ENCODE assay signal across 18 cellular contexts in genomic region chr10:70337201-70337651, GRCh38. TPM values are rescaled to one million over a fixed set of nuclear protein-coding genes. Genes with fewer than 3 reads are reported as not detected.
A peak's percentile ranks its signal among the peaks of the same experiment; 100 is the strongest.
DNase-seq lines count a peak whose midpoint lies in the region; ATAC-seq and TF ChIP-seq lines count a peak whose summit lies in the region.
"Had no signal": no experiment of that assay in that cellular context is flagged by ENCODE, and none has a peak within 500 bp of the region (broad histone marks: within the 10 kb centered on the region; RNA-seq: fewer than 3 reads in every experiment).

No MANE protein-coding gene starts in this region.

- H2AFZ ChIP-seq in H9 (ENCODE audit: low read length): no peak overlapping the region

- H3K23ac ChIP-seq in H9 (ENCODE audit: insufficient read length, low read depth, low read length): no peak overlapping the region

- no peak overlapping the region for H3K4me3 ChIP-seq in BLaER1 treated with 17β-estradiol and CSF1 and Interleukin-3, amounts not matched to agents 10 nM and 100 nM
- H3K4me3 ChIP-seq: heart left ventricle, left lung, stomach had no signal

- no peak overlapping the region for H2BK15ac ChIP-seq in H9 (ENCODE audit: low read depth, low read length)

- no peak overlapping the region for H3K27ac ChIP-seq in BLaER1 treated with 17β-estradiol and CSF1 and Interleukin-3, amounts not matched to agents 10 nM and 100 nM
- no peak overlapping the region for H3K27ac ChIP-seq in H9 (ENCODE audit: insufficient read length, low read depth, low read length)
- H3K27ac ChIP-seq: left lung, stomach had no signal

- no peak overlapping the region for H2BK5ac ChIP-seq in H9 (ENCODE audit: insufficient read length, low read length)

- H3K56ac ChIP-seq in H9 (ENCODE audit: insufficient read length, low read depth, low read length): no peak overlapping the region

- peaks cover 19 to 25% of the 10 kb centered on the region in 2 experiments for H3K4me1 Mint-ChIP-seq in H9
- H3K4me1 Mint-ChIP-seq: activated CD4-positive, alpha-beta T cell treated with anti-CD3 and anti-CD28 coated beads, Interleukin-2, amount 10 ng/mL, durations not matched to agents 24 days and 14 days had no signal

- H3K36me3 Mint-ChIP-seq in H9 (ENCODE audit: insufficient read depth in 1 of 3, low read depth in 3 of 3): peaks cover 14 to 22% (median 15%) of the 10 kb centered on the region in 3 experiments

- no CpG with 5 or more reads among the region's 5 CpGs for WGBS in H9 (ENCODE audit: extremely low coverage, insufficient read length, low lambda C conversion rate)

- peak overlapping the region in 2 of 3 experiments; percentile 61 to 89; a peak in 2 of 7 replicates for H3K27ac Mint-ChIP-seq in H9
- H3K27ac Mint-ChIP-seq: CD4-positive, alpha-beta T cell had no signal

- H2BK12ac ChIP-seq in H9 (ENCODE audit: insufficient read length, low read depth, low read length): no peak overlapping the region

- no peak overlapping the region for H3K4ac ChIP-seq in H9 (ENCODE audit: low read depth, low read length)

- H3K79me2 ChIP-seq in H9 (ENCODE audit: insufficient read depth, low read length): no peaks in the 10 kb centered on the region

- no peak for TF ChIP-seq CTCF in H9 (conservative IDR thresholded peaks at IDR 0.05)

- peaks cover 12 to 30% (median 19%) of the 10 kb centered on the region in 11 experiments; a peak in 19 of 22 replicates for H3K9me3 ChIP-seq in BLaER1 treated with 17β-estradiol and CSF1 and Interleukin-3, amounts not matched to agents 10 nM and 100 nM (replicated peaks in 1 of 11)
- H3K9me3 ChIP-seq in H9 (ENCODE audit: control insufficient read depth, low read depth, low read length): no peaks in the 10 kb centered on the region
- H3K9me3 ChIP-seq: left lung, stomach had no signal

- H3K9me3 Mint-ChIP-seq in H9: no peaks in the 10 kb centered on the region
- H3K9me3 Mint-ChIP-seq: activated CD4-positive, alpha-beta T cell treated with anti-CD3 and anti-CD28 coated beads, Interleukin-2, amount 10 ng/mL, durations not matched to agents 24 days and 14 days; CD4-positive, alpha-beta T cell had no signal

- H2BK20ac ChIP-seq in H9 (ENCODE audit: low read depth, low read length, poor library complexity, severe bottlenecking): no peak overlapping the region

- H3T11ph ChIP-seq in H9 (ENCODE audit: low read length): no peak overlapping the region

- H3K4me2 ChIP-seq in BLaER1 treated with 17β-estradiol and CSF1 and Interleukin-3, amounts not matched to agents 10 nM and 100 nM: peak overlapping the region in 10 of 11 experiments; percentile 10 to 88 (median 72); a peak in 19 of 22 replicates
- no peak overlapping the region for H3K4me2 ChIP-seq in H9 (ENCODE audit: insufficient read depth, insufficient read length, low read length)

- H3K79me1 ChIP-seq in H9 (ENCODE audit: insufficient read depth, low read depth, low read length, poor library complexity, severe bottlenecking): no peaks in the 10 kb centered on the region

- no peak overlapping the region for H4K8ac ChIP-seq in H9 (replicated peaks; ENCODE audit: insufficient read length, low read depth, low read length)

- H2BK120ac ChIP-seq in H9 (ENCODE audit: low read depth, low read length, poor library complexity, severe bottlenecking): no peak overlapping the region

- H3K4me3 Mint-ChIP-seq in H9: no peak overlapping the region
- H3K4me3 Mint-ChIP-seq: activated CD4-positive, alpha-beta T cell treated with anti-CD3 and anti-CD28 coated beads, Interleukin-2, amount 10 ng/mL, durations not matched to agents 24 days and 14 days; CD4-positive, alpha-beta T cell; IgD-negative memory B cell had no signal

- no peak overlapping the region for H2AK5ac ChIP-seq in H9 (ENCODE audit: insufficient read length, low read length)

- DNase-seq in H9: no peak
- peak; percentile 38 for DNase-seq in amniotic epithelial cell (ENCODE audit: low read depth)
- peak; percentile 16 for DNase-seq in kidney glomerular epithelial cell (lab: John Stamatoyannopoulos, UW)
- no peak for DNase-seq in SIG-M5 treated with dmso at 0.1 percent for 504 hours (lab: John Stamatoyannopoulos, UW; ENCODE audit: unreplicated experiment)
- no peak for DNase-seq in OCI-M2 (lab: John Stamatoyannopoulos, UW; ENCODE audit: unreplicated experiment)
- no peak for DNase-seq in glomerular visceral epithelial cell (ENCODE audit: extremely low spot score)
- DNase-seq: activated CD4-positive, alpha-beta T cell treated with anti-CD3 and anti-CD28 coated beads, Interleukin-2, amount 10 ng/mL, durations not matched to agents 24 days and 14 days; activated T-cell treated with anti-CD3 and anti-CD28 coated beads, Interleukin-2, amount 50 U/mL, for 48 hours; CD4-positive, alpha-beta T cell; effector CD8-positive, alpha-beta T cell; heart left ventricle; left lung; NCI-H1930; stomach had no signal

- no peak overlapping the region for H3K14ac ChIP-seq in H9 (ENCODE audit: insufficient read depth, low read length)

- H3K18ac ChIP-seq in H9 (ENCODE audit: insufficient read length, low read depth, low read length): no peak overlapping the region

- H4K20me1 ChIP-seq in BLaER1 treated with 17β-estradiol and CSF1 and Interleukin-3, amounts not matched to agents 10 nM and 100 nM: peaks cover 0 to 97% (median 56%) of the 10 kb centered on the region in 11 experiments; a peak in 20 of 22 replicates
- H4K20me1 ChIP-seq in H9 (ENCODE audit: control insufficient read depth, insufficient read depth, insufficient read length): no peaks in the 10 kb centered on the region

- H3K27me3 ChIP-seq in BLaER1 treated with 17β-estradiol and CSF1 and Interleukin-3, amounts not matched to agents 10 nM and 100 nM: peaks cover 8 to 100% (median 27%) of the 10 kb centered on the region in 11 experiments; a peak in 18 of 22 replicates
- H3K27me3 ChIP-seq in H9 (ENCODE audit: insufficient read depth, low read length): no peaks in the 10 kb centered on the region

- H4K91ac ChIP-seq in H9 (ENCODE audit: insufficient read length, low read depth, low read length): no peak overlapping the region

- H3K23me2 ChIP-seq in H9 (ENCODE audit: insufficient read length, low read depth, low read length, poor library complexity, severe bottlenecking): no peaks in the 10 kb centered on the region

- peaks cover 0 to 24% (median 8%) of the 10 kb centered on the region in 11 experiments; a peak in 9 of 22 replicates for H3K36me3 ChIP-seq in BLaER1 treated with 17β-estradiol and CSF1 and Interleukin-3, amounts not matched to agents 10 nM and 100 nM

- H3K9ac ChIP-seq in BLaER1 treated with 17β-estradiol and CSF1 and Interleukin-3, amounts not matched to agents 10 nM and 100 nM: peak overlapping the region in 2 of 11 experiments; percentile 3 to 28; a peak in 1 of 22 replicates
- H3K9ac ChIP-seq in H9 (ENCODE audit: extremely low read depth, insufficient read length, low read length): no peak overlapping the region

- H3K4me1 ChIP-seq in BLaER1 treated with 17β-estradiol and CSF1 and Interleukin-3, amounts not matched to agents 10 nM and 100 nM: peaks cover 32 to 67% (median 54%) of the 10 kb centered on the region in 10 experiments
- H3K4me1 ChIP-seq in H9 (ENCODE audit: insufficient read depth, low read length): no peaks in the 10 kb centered on the region; the same call in 1 of the 2 replicates

- H3K27me3 Mint-ChIP-seq in H9 (ENCODE audit: low read depth): no peaks in the 10 kb centered on the region; the same call in 1 of the 2 replicates
- H3K27me3 Mint-ChIP-seq: activated CD4-positive, alpha-beta T cell treated with anti-CD3 and anti-CD28 coated beads, Interleukin-2, amount 10 ng/mL, durations not matched to agents 24 days and 14 days; CD4-positive, alpha-beta T cell had no signal

- no peak for ATAC-seq in HG02642 (IDR thresholded peaks at IDR 0.05; ENCODE audit: poor library complexity, unreplicated experiment)
- ATAC-seq: heart left ventricle, left lung had no signal

- no peak overlapping the region for H4K5ac ChIP-seq in H9 (ENCODE audit: insufficient read length, low read depth, low read length)

RNA-seq across cellular contexts. Expression of gene LRRC20, which starts 45.2 kb away (rescaled TPM):
- 4.8 and 6.0 TPM in 2 replicates for total RNA-seq in H9 (2021)

RNA-seq across cellular contexts. Expression of gene NPFFR1, which starts 53.4 kb away (rescaled TPM):
- not detected in 2 replicates for total RNA-seq in H9 (2021)
- total RNA-seq: activated CD4-positive, alpha-beta T cell treated with anti-CD3 and anti-CD28 coated beads, Interleukin-2, amount 10 ng/mL, durations not matched to agents 24 days and 14 days; T-helper 1 cell treated with Interleukin-12 subunit alpha and Interleukin-12 subunit beta and Interleukin-4 antibody, amounts not matched to agents 30 ng/mL and 1 ng/mL, for 36 hours had no signal

Comparison
In these comparisons a context has a peak if more than half of its experiments do, and no peak if none do; other contexts are left out.
1. DNase-seq: peak in amniotic epithelial cell (single experiment) and kidney glomerular epithelial cell (single experiment); none in H9 (single experiment), SIG-M5 treated with dmso at 0.1 percent for 504 hours (single experiment), OCI-M2 (single experiment) and glomerular visceral epithelial cell (single experiment).